ENCODE assay signal across 8 cellular contexts in genomic region chr19:42279902-42280760, GRCh38. TPM values are rescaled to one million over a fixed set of nuclear protein-coding genes. Genes with fewer than 3 reads are reported as not detected.
A peak's percentile ranks its signal among the peaks of the same experiment; 100 is the strongest.
DNase-seq lines count a peak whose midpoint lies in the region; ATAC-seq and TF ChIP-seq lines count a peak whose summit lies in the region.

No MANE protein-coding gene starts in this region.

- no peaks in the 10 kb centered on the region for H3K27me3 ChIP-seq in right cardiac atrium (ENCODE audit: control insufficient read depth, insufficient read depth)
- H3K27me3 ChIP-seq in rectal smooth muscle tissue (ENCODE audit: control insufficient read depth, insufficient read depth, low read length), result no peaks in the 10 kb centered on the region
- H3K27me3 ChIP-seq in uterus, result no peaks in the 10 kb centered on the region

- peak overlapping the region; percentile 98 for H3K4me3 Mint-ChIP-seq in T-helper 17 cell

- H3K36me3 ChIP-seq in rectal smooth muscle tissue (ENCODE audit: control insufficient read depth, insufficient read depth, low read length), result no peaks in the 10 kb centered on the region
- H3K36me3 ChIP-seq in uterus, result no peaks in the 10 kb centered on the region

- under 1% methylated on average over 83 of the region's 84 CpGs for WGBS in right cardiac atrium

- H3K36me3 Mint-ChIP-seq in T-helper 17 cell (ENCODE audit: low read depth), result peaks cover 5% of the 10 kb centered on the region

- ATAC-seq in T-helper 17 cell, result peak; percentile 40
- ATAC-seq in right cardiac atrium, result peak; percentile 76 to 80

- DNase-seq in DMS153 treated with DMSO at 0.1 percent for 48 hours (lab: John Stamatoyannopoulos, UW; ENCODE audit: unreplicated experiment), result peak; percentile 89
- peak; percentile 65 for DNase-seq in GOT3 (lab: John Stamatoyannopoulos, UW)
- DNase-seq in NCI-H1417 (lab: John Stamatoyannopoulos, UW), result peak; percentile 93 to 97 (median 95)
- peak; percentile 73 to 80 (median 80) for DNase-seq in T-helper 17 cell
- peak; percentile 96 to 98 (median 97) for DNase-seq in right cardiac atrium
- DNase-seq in uterus, result peak; percentile 94 to 95

- peak overlapping the region; percentile 98 for H3K27ac ChIP-seq in angular gyrus (ENCODE audit: low read depth, low read length)
- H3K27ac ChIP-seq in right cardiac atrium (ENCODE audit: low read length), result peak overlapping the region; percentile 71
- peak overlapping the region; percentile 93 for H3K27ac ChIP-seq in rectal smooth muscle tissue (ENCODE audit: low read depth, low read length)
- H3K27ac ChIP-seq in uterus, result peak overlapping the region; percentile 97

- peak overlapping the region; percentile 95 for H3K27ac Mint-ChIP-seq in T-helper 17 cell

- H3K9me3 ChIP-seq in T-helper 17 cell (ENCODE audit: control insufficient read depth, low read length, poor library complexity, severe bottlenecking) (no peaks in the 10 kb centered on the region), right cardiac atrium (ENCODE audit: control insufficient read depth, low read length) (no peaks in the 10 kb centered on the region), uterus (no peaks in the 10 kb centered on the region)

- intact Hi-C loops in right cardiac atrium (cut with DNase I), result loop anchor here in 3 of 4 donors (5.0 kb wide), 1 partner anchor 33 kb away; no protein-coding TSS in a partner anchor
- intact Hi-C loops in uterus (cut with DNase I; ENCODE audit: low total_unique reads), result no loop called here

- peaks cover 43% of the 10 kb centered on the region for H3K4me1 Mint-ChIP-seq in T-helper 17 cell

- H3K27me3 Mint-ChIP-seq in T-helper 17 cell, result no peaks in the 10 kb centered on the region

- peak overlapping the region; percentile 47 for H3K9ac ChIP-seq in rectal smooth muscle tissue (ENCODE audit: low read length)

- H3K4me1 ChIP-seq in right cardiac atrium (ENCODE audit: control insufficient read depth, insufficient read depth, low read length) (peaks cover 35% of the 10 kb centered on the region), rectal smooth muscle tissue (ENCODE audit: control insufficient read depth, insufficient read depth, low read length) (peaks cover 51% of the 10 kb centered on the region), uterus (peaks cover 6 to 49% of the 10 kb centered on the region in 2 donors)

- TF ChIP-seq POLR2A in uterus (IDR thresholded peaks at IDR 0.05), result peak in 1 of 2 donors; percentile 66

- H3K4me3 ChIP-seq in right cardiac atrium (ENCODE audit: low read length), result peak overlapping the region; percentile 73
- H3K4me3 ChIP-seq in rectal smooth muscle tissue (ENCODE audit: low read length), result peak overlapping the region; percentile 82
- peak overlapping the region; percentile 58 to 87 for H3K4me3 ChIP-seq in uterus

- peak; percentile 91 to 95 (median 94) for TF ChIP-seq CTCF in uterus (IDR thresholded peaks at IDR 0.05)

RNA-seq across cellular contexts. Expression of gene CIC, which starts 11.1 kb away (rescaled TPM):
- total RNA-seq in T-helper 17 cell, result 100 to 1,000 TPM; 112 to 125 TPM
- 10 to 100 TPM; 36.4 to 42.7 (median 39.6) TPM for total RNA-seq in right cardiac atrium
- polyA plus RNA-seq in right cardiac atrium, result 28.6 TPM
- 100 to 1,000 TPM in 1 of 4 donors, 10 to 100 TPM in 3; 28.7 to 155 (median 47.4) TPM for total RNA-seq in uterus

RNA-seq across cellular contexts. Expression of gene PRR19, which starts 21.8 kb away (rescaled TPM):
- total RNA-seq in T-helper 17 cell (under 1 TPM in 1 of 2 donors, not detected in 1; 0.50 TPM), right cardiac atrium (under 1 TPM in 3 of 4 donors, not detected in 1; 0.20 to 0.32 (median 0.26) TPM), uterus (under 1 TPM in 1 of 4 donors, not detected in 3; 0.14 TPM)
- polyA plus RNA-seq in right cardiac atrium, result 0.29 TPM

RNA-seq across cellular contexts. Expression of gene PAFAH1B3, which starts 22.3 kb away (rescaled TPM):
- total RNA-seq in T-helper 17 cell (10 to 100 TPM; 16.0 to 17.7 TPM), right cardiac atrium (1 to 10 TPM; 1.6 to 5.9 (median 4.4) TPM), uterus (10 to 100 TPM in 2 of 4 donors, 1 to 10 TPM in 1, not detected in 1; 5.6 to 35.0 (median 19.4) TPM)
- polyA plus RNA-seq in right cardiac atrium, result 4.3 TPM

RNA-seq across cellular contexts. Expression of gene ERF, which starts 25.2 kb away (rescaled TPM):
- total RNA-seq in T-helper 17 cell (10 to 100 TPM; 75.8 to 82.1 TPM), right cardiac atrium (10 to 100 TPM; 33.3 to 58.1 (median 48.1) TPM), uterus (100 to 1,000 TPM in 1 of 4 donors, 10 to 100 TPM in 3; 14.1 to 141 (median 42.9) TPM)
- 39.1 TPM for polyA plus RNA-seq in right cardiac atrium

RNA-seq across cellular contexts. Expression of gene TMEM145, which starts 33.0 kb away (rescaled TPM):
- not detected for total RNA-seq in T-helper 17 cell
- total RNA-seq in right cardiac atrium, result 1 to 10 TPM in 3 of 4 donors, under 1 TPM in 1; 0.91 to 1.6 (median 1.2) TPM
- polyA plus RNA-seq in right cardiac atrium, result 0.41 TPM
- total RNA-seq in uterus, result under 1 TPM in 1 of 4 donors, not detected in 3; 0.69 TPM

Comparison
In these comparisons a context has a peak if more than half of its experiments do, and no peak if none do; other contexts are left out.
1. Peak in every context shown above with its lines: DNase-seq, ATAC-seq, H3K4me3 ChIP-seq and H3K27ac ChIP-seq.